ENCODE assay signal across 8 cellular contexts in the genomic region with DNA sequence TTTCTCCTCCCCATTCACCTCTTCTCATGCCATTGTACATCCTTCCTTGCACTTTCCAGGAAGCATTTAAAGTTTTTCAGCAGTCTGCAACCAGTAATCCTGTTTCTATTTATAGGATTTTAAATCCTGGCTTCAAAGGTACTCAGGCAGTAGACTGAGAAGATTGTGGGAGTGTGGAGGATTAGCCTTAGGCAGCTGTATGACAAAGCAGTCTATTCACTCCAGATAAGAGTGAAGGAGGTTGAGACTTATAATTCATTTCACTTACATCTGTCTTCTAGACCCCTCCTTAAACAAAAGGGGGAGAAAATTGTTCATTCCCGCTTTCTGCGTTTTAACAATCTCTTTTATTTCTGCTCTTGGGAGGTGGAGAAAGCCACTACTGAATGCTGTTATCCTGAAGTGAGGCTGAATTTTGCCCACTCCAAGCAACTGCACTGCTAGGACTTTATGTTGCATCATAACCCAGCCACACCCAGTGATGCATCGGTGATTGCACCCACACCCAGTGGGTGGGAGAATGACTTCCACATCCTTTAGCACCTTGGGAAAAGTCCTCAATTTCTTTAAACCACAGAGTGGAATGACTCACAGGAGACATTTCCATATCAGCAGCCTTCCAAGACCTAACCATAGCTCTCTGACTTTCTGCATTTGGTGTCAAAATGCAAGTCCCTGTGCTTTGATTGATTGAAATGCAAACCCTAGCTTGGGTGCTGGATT.
DNase-seq lines count a peak whose midpoint lies in the region; ATAC-seq and TF ChIP-seq lines count a peak whose summit lies in the region.

No MANE protein-coding gene starts in this region.

- H3K4me3 Mint-ChIP-seq in type B pancreatic cell: no peak overlapping the region

- H3K9me3 ChIP-seq in SU-DHL-6 (ENCODE audit: insufficient read depth, low read length) (no peaks in the 10 kb centered on the region), right atrium auricular region (no peaks in the 10 kb centered on the region)

- H3K27ac ChIP-seq in SU-DHL-6 (ENCODE audit: low read depth, low read length) (peak overlapping the region; percentile 3; the same call in 1 of the 2 replicates), right atrium auricular region (no peak overlapping the region)

- H3K4me3 ChIP-seq in SU-DHL-6 (ENCODE audit: insufficient read depth, low read length, poor library complexity, severe bottlenecking) (no peak overlapping the region), right atrium auricular region (no peak overlapping the region)

- no peaks in the 10 kb centered on the region for H3K9me3 Mint-ChIP-seq in type B pancreatic cell

- no peaks in the 10 kb centered on the region for H3K27me3 ChIP-seq in SU-DHL-6 (ENCODE audit: low read length)
- H3K27me3 ChIP-seq in right atrium auricular region: no peaks in the 10 kb centered on the region

- H4K20me1 ChIP-seq in SU-DHL-6 (ENCODE audit: low read depth, low read length): no peaks in the 10 kb centered on the region

- no peak for TF ChIP-seq CTCF in SU-DHL-6 (IDR thresholded peaks at IDR 0.05; ENCODE audit: insufficient read depth, low read length, poor library complexity, severe bottlenecking)
- TF ChIP-seq CTCF in right atrium auricular region (IDR thresholded peaks at IDR 0.05): no peak
- TF ChIP-seq CTCF in type B pancreatic cell (conservative IDR thresholded peaks at IDR 0.05): no peak

- no peaks in the 10 kb centered on the region for H3K79me2 ChIP-seq in SU-DHL-6 (ENCODE audit: insufficient read depth, low read length)

- no peaks in the 10 kb centered on the region for H3K27me3 Mint-ChIP-seq in type B pancreatic cell

- H3K9me2 ChIP-seq in SU-DHL-6 (replicated peaks; ENCODE audit: insufficient read depth, low read length): no peaks in the 10 kb centered on the region

- no peaks in the 10 kb centered on the region for H3K36me3 ChIP-seq in SU-DHL-6 (ENCODE audit: low read length)
- H3K36me3 ChIP-seq in right atrium auricular region: no peaks in the 10 kb centered on the region

- DNase-seq in Right ventricle myocardium inferior (ENCODE audit: missing footprints) (no peak), cardiac septum (ENCODE audit: low spot score) (no peak), right atrium auricular region (ENCODE audit: low spot score) (peak; percentile 62), type B pancreatic cell (ENCODE audit: extremely low spot score, unreplicated experiment) (no peak), NCI-H526 (lab: John Stamatoyannopoulos, UW) (no peak), NCI-H1092 treated with DMSO at 0.1 percent for 48 hours (lab: John Stamatoyannopoulos, UW) (no peak)

- peak overlapping the region; percentile 49 for H2AFZ ChIP-seq in SU-DHL-6 (ENCODE audit: low read depth, low read length, severe bottlenecking)

- no peak overlapping the region for H3K4me2 ChIP-seq in SU-DHL-6 (ENCODE audit: low read depth, low read length, poor library complexity, severe bottlenecking)

- intact Hi-C loops in Right ventricle myocardium inferior (cut with DNase I): no loop called here
- intact Hi-C loops in cardiac septum (cut with DNase I): no loop called here

- H3K27ac Mint-ChIP-seq in type B pancreatic cell: peak overlapping the region; percentile 39

- no peaks in the 10 kb centered on the region; the same call in 1 of the 2 replicates for H3F3A ChIP-seq in SU-DHL-6 (ENCODE audit: insufficient read depth)

- peaks cover 16% of the 10 kb centered on the region for H3K4me1 Mint-ChIP-seq in type B pancreatic cell (ENCODE audit: unreplicated experiment)

- no peaks in the 10 kb centered on the region for H3K36me3 Mint-ChIP-seq in type B pancreatic cell

- H3K9ac ChIP-seq in SU-DHL-6 (ENCODE audit: low read length): no peak overlapping the region

- peaks cover 0 to 12% of the 10 kb centered on the region in 2 donors for H3K4me1 ChIP-seq in right atrium auricular region

- ATAC-seq in Right ventricle myocardium inferior: peak; percentile 76
- no peak for ATAC-seq in GM19467 (IDR thresholded peaks at IDR 0.05; ENCODE audit: unreplicated experiment)
